ENCODE assay signal across 8 cellular contexts in the genomic region with DNA sequence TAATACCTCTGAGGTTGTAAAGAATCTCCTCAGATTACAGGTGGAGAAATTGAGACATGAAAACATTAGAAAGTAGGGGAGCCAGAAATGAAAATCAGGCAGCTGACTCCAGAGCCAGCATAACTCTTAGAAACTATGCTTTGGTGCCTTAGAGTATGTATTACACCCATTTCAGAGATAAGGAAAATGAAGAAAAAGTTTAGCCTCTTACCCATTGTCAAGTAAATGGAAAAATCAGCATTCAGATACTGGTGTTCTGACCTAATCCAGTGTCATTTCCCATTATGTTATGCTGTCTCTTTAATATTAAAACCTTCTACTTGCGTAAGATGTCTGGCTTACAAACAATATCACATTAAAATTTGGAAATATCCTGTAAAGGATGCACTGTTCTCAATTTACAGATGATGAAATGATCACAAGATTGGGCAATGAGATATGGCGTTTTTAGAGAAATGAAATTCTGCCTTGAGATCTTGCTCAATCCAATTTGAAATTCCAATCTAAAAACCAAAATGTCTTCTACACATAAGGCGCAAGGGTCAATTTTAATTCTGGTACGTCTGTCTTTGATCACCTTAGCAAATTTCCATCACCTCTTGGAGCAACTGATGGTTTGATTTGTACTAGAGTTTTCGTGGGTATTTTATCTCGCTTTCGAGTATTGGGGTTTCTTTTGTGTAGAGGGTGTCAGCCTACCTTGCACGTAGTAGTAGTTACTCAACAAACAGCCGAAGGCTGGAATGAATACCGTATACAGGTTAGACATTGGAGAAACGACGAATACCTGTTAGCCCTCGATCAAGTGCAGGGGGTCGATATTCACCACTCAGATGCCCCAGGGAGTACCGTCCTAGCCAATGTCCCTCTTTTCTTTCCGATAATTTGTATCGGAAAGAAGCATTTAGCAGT. TPM values are rescaled to one million over a fixed set of nuclear protein-coding genes. Genes with fewer than 3 reads are reported as not detected.
DNase-seq lines count a peak whose midpoint lies in the region; ATAC-seq and TF ChIP-seq lines count a peak whose summit lies in the region.

No MANE protein-coding gene starts in this region.

- peaks cover 2% of the 10 kb centered on the region; the same call in 1 of the 2 replicates for H3K79me2 ChIP-seq in H9 (ENCODE audit: insufficient read depth, low read length)

- H3K27ac ChIP-seq in A673 (ENCODE audit: low read depth, low read length, poor library complexity, severe bottlenecking) (peak overlapping the region; percentile 95), H9 (ENCODE audit: insufficient read length, low read depth, low read length) (no peak overlapping the region), foreskin keratinocyte (peak overlapping the region; percentile 92), psoas muscle (peak overlapping the region; percentile 99)

- peak overlapping the region; percentile 95 to 98 (median 98) for H3K27ac Mint-ChIP-seq in H9
- peak overlapping the region; percentile 90 for H3K27ac Mint-ChIP-seq in WTC11

- TF ChIP-seq CTCF in A673 (conservative IDR thresholded peaks at IDR 0.05; ENCODE audit: low read depth, low read length) (no peak), H9 (conservative IDR thresholded peaks at IDR 0.05) (no peak), WTC11 (IDR thresholded peaks at IDR 0.05) (no peak), foreskin keratinocyte (conservative IDR thresholded peaks at IDR 0.05) (no peak), psoas muscle (IDR thresholded peaks at IDR 0.05) (no peak)

- no peaks in the 10 kb centered on the region for H3K79me1 ChIP-seq in H9 (ENCODE audit: insufficient read depth, low read depth, low read length, poor library complexity, severe bottlenecking)

- H3T11ph ChIP-seq in H9 (ENCODE audit: low read length): no peak overlapping the region

- no peak overlapping the region for H2AK5ac ChIP-seq in H9 (ENCODE audit: insufficient read length, low read length)

- peak; percentile 25 for DNase-seq in A673 (ENCODE audit: low spot score)
- no peak for DNase-seq in H9
- no peak for DNase-seq in WTC11 (ENCODE audit: low spot score)
- DNase-seq in foreskin keratinocyte: peak; percentile 35 to 42
- DNase-seq in psoas muscle: no peak
- no peak for DNase-seq in dermis blood vessel endothelial cell

- H2BK20ac ChIP-seq in H9 (ENCODE audit: low read depth, low read length, poor library complexity, severe bottlenecking): no peak overlapping the region

- H3K4me2 ChIP-seq in H9 (ENCODE audit: insufficient read depth, insufficient read length, low read length): peak overlapping the region; percentile 93

- no peak overlapping the region for H3K18ac ChIP-seq in H9 (ENCODE audit: insufficient read length, low read depth, low read length)

- H3K4me1 ChIP-seq in A673 (ENCODE audit: insufficient read depth, low read length, poor library complexity, severe bottlenecking) (peaks cover 33% of the 10 kb centered on the region), H9 (ENCODE audit: insufficient read depth, low read length) (no peaks in the 10 kb centered on the region; the same call in 1 of the 2 replicates), foreskin keratinocyte (peaks cover 39% of the 10 kb centered on the region), psoas muscle (peaks cover 47% of the 10 kb centered on the region)

- H2BK120ac ChIP-seq in H9 (ENCODE audit: low read depth, low read length, poor library complexity, severe bottlenecking): no peak overlapping the region

- H4K20me1 ChIP-seq in H9 (ENCODE audit: control insufficient read depth, insufficient read depth, insufficient read length): no peaks in the 10 kb centered on the region

- H3K4me1 Mint-ChIP-seq in H9 (peaks cover 23 to 25% of the 10 kb centered on the region in 2 experiments), WTC11 (peaks cover 31% of the 10 kb centered on the region)

- ATAC-seq in WTC11 (no peak), foreskin keratinocyte (no peak), psoas muscle (peak in 1 of 4 donors; percentile 1), GM18867 (IDR thresholded peaks at IDR 0.05; ENCODE audit: unreplicated experiment) (no peak), GM19324 (IDR thresholded peaks at IDR 0.05; ENCODE audit: low FRiP score, unreplicated experiment) (no peak)

- no peak overlapping the region for H3K56ac ChIP-seq in H9 (ENCODE audit: insufficient read length, low read depth, low read length)

- H4K91ac ChIP-seq in H9 (ENCODE audit: insufficient read length, low read depth, low read length): no peak overlapping the region

- no peak overlapping the region for H3K4ac ChIP-seq in H9 (ENCODE audit: low read depth, low read length)

- H3K4me3 Mint-ChIP-seq in H9: peak overlapping the region; percentile 88 to 95
- H3K4me3 Mint-ChIP-seq in WTC11: peak overlapping the region; percentile 91

- no peak overlapping the region for H4K8ac ChIP-seq in H9 (replicated peaks; ENCODE audit: insufficient read length, low read depth, low read length)

- BruUV-seq in A673 (replicated peaks; lab: Mats Ljungman, UMichigan): TSS peak; percentile 43

- H4K5ac ChIP-seq in H9 (ENCODE audit: insufficient read length, low read depth, low read length): no peak overlapping the region

- CTCF ChIA-PET in A673 (lab: Charles Lee): no interaction called here
- CTCF ChIA-PET in WTC11 (lab: Charles Lee): interaction anchor here (1.0 to 2.1 kb wide), 3 partner anchors 8 to 636 kb away, joined by 3 to 8 read pairs (median 7); no protein-coding TSS in a partner anchor

- H3K9me3 ChIP-seq in A673 (ENCODE audit: low read depth, low read length, poor library complexity, severe bottlenecking): no peaks in the 10 kb centered on the region
- H3K9me3 ChIP-seq in H9 (ENCODE audit: control insufficient read depth, low read depth, low read length): no peaks in the 10 kb centered on the region
- H3K9me3 ChIP-seq in psoas muscle: peaks cover 1% of the 10 kb centered on the region

- H3K27me3 ChIP-seq in A673 (replicated peaks; ENCODE audit: insufficient read depth, low read depth, low read length, poor library complexity) (no peaks in the 10 kb centered on the region), H9 (ENCODE audit: insufficient read depth, low read length) (no peaks in the 10 kb centered on the region), foreskin keratinocyte (no peaks in the 10 kb centered on the region), psoas muscle (ENCODE audit: insufficient read depth in 3 of 3, low read length in 2 of 3) (no peaks in the 10 kb centered on the region)

- peak overlapping the region; percentile 95; the same call in 1 of the 2 replicates for H3K14ac ChIP-seq in H9 (ENCODE audit: insufficient read depth, low read length)

- H3K36me3 Mint-ChIP-seq in H9 (ENCODE audit: insufficient read depth in 1 of 3, low read depth in 3 of 3): peaks cover 4 to 16% (median 10%) of the 10 kb centered on the region in 3 experiments; a peak in 6 of 7 replicates
- peaks cover 3% of the 10 kb centered on the region for H3K36me3 Mint-ChIP-seq in WTC11

- POLR2A ChIA-PET in A673 (lab: Charles Lee; ENCODE audit: low non-redundant PET) (no interaction called here), WTC11 (lab: Charles Lee) (interaction anchor here (0.6 to 1.3 kb wide), 4 partner anchors 10 to 627 kb away, joined by 3 to 5 read pairs (median 4); no protein-coding TSS in a partner anchor)

- H3K36me3 ChIP-seq in A673 (ENCODE audit: insufficient read depth, low read length, poor library complexity, severe bottlenecking): no peaks in the 10 kb centered on the region
- H3K36me3 ChIP-seq in psoas muscle (ENCODE audit: insufficient read depth in 1 of 2, low read depth in 1 of 2): no peaks in the 10 kb centered on the region

- WGBS in H9 (ENCODE audit: extremely low coverage, insufficient read length, low lambda C conversion rate): no CpG with 5 or more reads among the region's 17 CpGs
- WGBS in psoas muscle, 3 donors: 17 to 24% (median 17%) methylated on average over 17 of the region's 17 CpGs

- no peak overlapping the region for H2AFZ ChIP-seq in H9 (ENCODE audit: low read length)

- H3K27me3 Mint-ChIP-seq in H9 (ENCODE audit: low read depth) (no peaks in the 10 kb centered on the region), WTC11 (ENCODE audit: low read depth) (no peaks in the 10 kb centered on the region)

- H2BK15ac ChIP-seq in H9 (ENCODE audit: low read depth, low read length): no peak overlapping the region

- no peak overlapping the region for H2BK5ac ChIP-seq in H9 (ENCODE audit: insufficient read length, low read length)

- peaks cover 6% of the 10 kb centered on the region for H3K23me2 ChIP-seq in H9 (ENCODE audit: insufficient read length, low read depth, low read length, poor library complexity, severe bottlenecking)

- H3K23ac ChIP-seq in H9 (ENCODE audit: insufficient read length, low read depth, low read length): no peak overlapping the region

- H3K4me3 ChIP-seq in A673 (ENCODE audit: low read depth, low read length, poor library complexity, severe bottlenecking): peak overlapping the region; percentile 66
- H3K4me3 ChIP-seq in psoas muscle: peak overlapping the region; percentile 87

- H2BK12ac ChIP-seq in H9 (ENCODE audit: insufficient read length, low read depth, low read length): no peak overlapping the region

- H3K9ac ChIP-seq in H9 (ENCODE audit: extremely low read depth, insufficient read length, low read length): peak overlapping the region; percentile 83

- intact Hi-C loops in A673 (cut with micrococcal nuclease; ENCODE audit: unreplicated experiment) (loop anchor here (10.0 kb wide), 1 partner anchor 103 kb away; the partner anchor contains the start of gene CMC1), psoas muscle (cut with DNase I) (no loop called here)

- H3K9me3 Mint-ChIP-seq in H9: peaks cover 0 to 11% of the 10 kb centered on the region in 2 experiments; a peak in 1 of 5 replicates
- 0 out of 2 replicates have a peak, but pooled peaks cover 3% of the 10 kb centered on the region for H3K9me3 Mint-ChIP-seq in WTC11

RNA-seq across cellular contexts. Expression of gene ZCWPW2, which starts 0.9 kb away (rescaled TPM):
- not detected in 2 replicates for total RNA-seq in A673 (2021)
- total RNA-seq in H9 (2021): 0.31 and 0.35 TPM in 2 replicates
- 0.22 to 0.34 TPM (median 0.27 TPM) in 3 replicates for total RNA-seq in WTC11 (2021)
- 0.18 and 0.31 TPM in 2 replicates for total RNA-seq in foreskin keratinocyte
- 0.27 and 0.28 TPM in 2 replicates for polyA plus RNA-seq in foreskin keratinocyte
- 1 to 10 TPM; 2.7 to 4.0 (median 3.2) TPM for total RNA-seq in psoas muscle
- polyA plus RNA-seq in psoas muscle: 1 to 10 TPM in 2 of 3 donors, under 1 TPM in 1; 0.74 to 2.0 (median 1.8) TPM
- total RNA-seq in dermis blood vessel endothelial cell: 0.19 TPM in 1 of 2 replicates, not detected in the other

RNA-seq across cellular contexts. Expression of gene AZI2, which starts 1.0 kb away (rescaled TPM):
- total RNA-seq in A673 (2021): 86.7 and 106 TPM in 2 replicates
- 36.7 and 49.0 TPM in 2 replicates for total RNA-seq in H9 (2021)
- total RNA-seq in WTC11 (2021): 31.3 to 38.5 TPM (median 35.7 TPM) in 3 replicates
- total RNA-seq in foreskin keratinocyte: 69.1 and 69.8 TPM in 2 replicates
- polyA plus RNA-seq in foreskin keratinocyte: 36.0 and 40.5 TPM in 2 replicates
- total RNA-seq in psoas muscle: 10 to 100 TPM; 32.0 to 63.8 (median 40.9) TPM
- polyA plus RNA-seq in psoas muscle: 10 to 100 TPM; 26.3 to 40.2 (median 30.0) TPM
- 53.8 and 68.7 TPM in 2 replicates for total RNA-seq in dermis blood vessel endothelial cell

Comparison
In these comparisons a context has a peak if more than half of its experiments do, and no peak if none do; other contexts are left out.
1. DNase-seq: peak in A673 (single experiment) and foreskin keratinocyte (2 of 2); none in H9 (single experiment), WTC11 (single experiment), psoas muscle (0 of 2) and dermis blood vessel endothelial cell (single experiment).